In genomic region chr11:19635332-19635731, GRCh38 we compare ENCODE assay signal across 32 cellular contexts.
"Had no signal": no experiment of that assay in that cellular context is flagged by ENCODE, and none has a peak within 500 bp of the region (broad histone marks: within the 10 kb centered on the region; RNA-seq: fewer than 3 reads in every experiment).

No MANE protein-coding gene starts in this region.

- H3K9me3 Mint-ChIP-seq: natural killer cell had no signal

- H3K36me3 ChIP-seq: neural progenitor cell, ovary, spleen, suprapubic skin, thoracic aorta, thyroid gland, tibial nerve, upper lobe of left lung, vagina had no signal

- H3K4me3 ChIP-seq: neural progenitor cell, ovary, psoas muscle, skin epidermis, smooth muscle cell, spleen, suprapubic skin, thoracic aorta, thyroid gland, tibial nerve, upper lobe of left lung, vagina had no signal

- H3K27ac Mint-ChIP-seq: naive thymus-derived CD4-positive, alpha-beta T cell; natural killer cell; nephron; progenitor cell of endocrine pancreas; stimulated activated memory B cell treated with anti-CD40 and anti-IgM and Interleukin-4, amounts not matched to agents 10 μg/mL and 1 μg/mL and 100 μg/mL, for 72 hours had no signal

- H3K4me2 ChIP-seq: neural progenitor cell, smooth muscle cell had no signal

- ATAC-seq: naive thymus-derived CD4-positive, alpha-beta T cell; natural killer cell; psoas muscle; right cardiac atrium; sciatic nerve; stimulated activated memory B cell treated with anti-CD40 and anti-IgM and Interleukin-4, amounts not matched to agents 10 μg/mL and 1 μg/mL and 100 μg/mL, for 72 hours; stimulated activated naive CD8-positive, alpha-beta T cell treated with anti-CD3 and anti-CD28 coated beads, Interleukin-15, amount 100 ng/mL, for 72 hours; stimulated activated naive CD8-positive, alpha-beta T cell treated with anti-CD3 and anti-CD28 coated beads, Interleukin-15, Interleukin-2, amounts not matched to agents 100 U/mL and 50 U/mL, for 24 hours had no signal

- DNase-seq: naive thymus-derived CD4-positive, alpha-beta T cell; natural killer cell; occipital lobe; ovary; posterior cingulate gyrus; psoas muscle; right cardiac atrium; spleen; stimulated activated CD4-positive, alpha-beta T cell treated with anti-CD3 and anti-CD28 coated beads, Interleukin-12 subunit alpha, Interleukin-12 subunit beta, amount 100 ng/mL, for 4 hours; stimulated activated CD4-positive, alpha-beta T cell treated with anti-CD3 and anti-CD28 coated beads, Interleukin-1b, Interleukin-23, amount 100 ng/mL, for 48 hours; stimulated activated CD4-positive, alpha-beta T cell treated with anti-CD3 and anti-CD28 coated beads, Interleukin-4, amount 100 ng/mL, for 1 hour; stimulated activated CD4-positive, alpha-beta T cell treated with anti-CD3 and anti-CD28 coated beads, Interleukin-4, amount 100 ng/mL, for 4 hours; stimulated activated CD8-positive, alpha-beta memory T cell treated with anti-CD3 and anti-CD28 coated beads, Interleukin-4, amount 100 ng/mL, for 48 hours; stimulated activated naive CD4-positive, alpha-beta T cell; stimulated activated naive CD8-positive, alpha-beta T cell treated with anti-CD3 and anti-CD28 coated beads, Interleukin-15, amount 100 ng/mL, for 72 hours; stimulated activated naive CD8-positive, alpha-beta T cell treated with anti-CD3 and anti-CD28 coated beads, Interleukin-15, Interleukin-2, amounts not matched to agents 100 U/mL and 50 U/mL, for 24 hours; substantia nigra; thyroid gland; trophoblast cell; upper lobe of left lung had no signal

- H3K79me2 ChIP-seq: parathyroid adenoma had no signal

- H3K4me1 Mint-ChIP-seq: naive thymus-derived CD4-positive, alpha-beta T cell; natural killer cell; stimulated activated memory B cell treated with anti-CD40 and anti-IgM and Interleukin-4, amounts not matched to agents 10 μg/mL and 1 μg/mL and 100 μg/mL, for 72 hours; stimulated activated naive CD8-positive, alpha-beta T cell treated with anti-CD3 and anti-CD28 coated beads, Interleukin-15, amount 100 ng/mL, for 72 hours had no signal

- H3K9ac ChIP-seq: neural progenitor cell, parathyroid adenoma had no signal

- H2AFZ ChIP-seq: neural progenitor cell, parathyroid adenoma had no signal

- H3K4me3 Mint-ChIP-seq: naive thymus-derived CD4-positive, alpha-beta T cell; natural killer cell; nephron; neural progenitor cell; stimulated activated memory B cell treated with anti-CD40 and anti-IgM and Interleukin-4, amounts not matched to agents 10 μg/mL and 1 μg/mL and 100 μg/mL, for 72 hours; stimulated activated naive CD8-positive, alpha-beta T cell treated with anti-CD3 and anti-CD28 coated beads, Interleukin-15, amount 100 ng/mL, for 72 hours had no signal

- H3K9me3 ChIP-seq: ovary, psoas muscle, suprapubic skin, thoracic aorta, thyroid gland, tibial nerve, upper lobe of left lung, vagina had no signal

- H3K4me1 ChIP-seq: neural progenitor cell, parathyroid adenoma, psoas muscle, spleen had no signal

- H3K27me3 Mint-ChIP-seq: stimulated activated naive CD8-positive, alpha-beta T cell treated with anti-CD3 and anti-CD28 coated beads, Interleukin-15, amount 100 ng/mL, for 72 hours had no signal

- H3K27ac ChIP-seq: neural progenitor cell, ovary, parathyroid adenoma, psoas muscle, skin epidermis, spleen, suprapubic skin, tibial nerve, upper lobe of left lung, vagina had no signal

- H3K27me3 ChIP-seq: neural progenitor cell, ovary, spleen, suprapubic skin, thyroid gland, tibial nerve, upper lobe of left lung, vagina had no signal

- H3K36me3 Mint-ChIP-seq: naive thymus-derived CD4-positive, alpha-beta T cell; natural killer cell; neural progenitor cell; stimulated activated memory B cell treated with anti-CD40 and anti-IgM and Interleukin-4, amounts not matched to agents 10 μg/mL and 1 μg/mL and 100 μg/mL, for 72 hours had no signal
